Comparison of ENCODE assay signal across 7 cellular contexts in genomic region chr20:37901667-37902503, GRCh38. TPM values are rescaled to one million over a fixed set of nuclear protein-coding genes. Genes with fewer than 3 reads are reported as not detected.
DNase-seq lines count a peak whose midpoint lies in the region; ATAC-seq and TF ChIP-seq lines count a peak whose summit lies in the region.

No MANE protein-coding gene starts in this region.

- peaks cover 5% of the 10 kb centered on the region; the same call in 1 of the 2 replicates for H3K4me1 ChIP-seq in Panc1 (ENCODE audit: control insufficient read depth, insufficient read depth, low read length)
- no peaks in the 10 kb centered on the region for H3K4me1 ChIP-seq in mucosa of descending colon (ENCODE audit: low read depth)

- peak; percentile 49 for DNase-seq in EL
- peak; percentile 55 for DNase-seq in HT1080 (ENCODE audit: low read depth)
- peak; percentile 63 for DNase-seq in Panc1 (ENCODE audit: low read depth, low spot score)
- DNase-seq in epithelial cell of prostate (ENCODE audit: low read depth, low spot score), result peak; percentile 29
- peak in 1 of 3 donors; percentile 66 for DNase-seq in mucosa of descending colon

- POLR2A ChIA-PET in Panc1 (lab: Charles Lee), result interaction anchor here (0.6 kb wide), 1 partner anchor 76 kb away, joined by 7 read pairs; no protein-coding TSS in a partner anchor

- peak; percentile 79 for ATAC-seq in Panc1
- ATAC-seq in mucosa of descending colon, result peak; percentile 73
- ATAC-seq in GM21619 (IDR thresholded peaks at IDR 0.05; ENCODE audit: unreplicated experiment), result no peak
- ATAC-seq in GM21723 (IDR thresholded peaks at IDR 0.05; ENCODE audit: unreplicated experiment), result no peak

- H3K36me3 ChIP-seq in Panc1 (ENCODE audit: control insufficient read depth, insufficient read depth, low read length) (no peaks in the 10 kb centered on the region), mucosa of descending colon (ENCODE audit: low read depth) (no peaks in the 10 kb centered on the region)

- CTCF ChIA-PET in Panc1 (lab: Charles Lee), result interaction anchor here (0.5 kb wide), 2 partner anchors 11 to 91 kb away, joined by 3 read pairs; no protein-coding TSS in a partner anchor

- intact Hi-C loops in Panc1 (cut with micrococcal nuclease; ENCODE audit: unreplicated experiment) (loop anchor here (5.0 kb wide), 1 partner anchor 90 kb away; no protein-coding TSS in a partner anchor), mucosa of descending colon (cut with DNase I, micrococcal nuclease) (no loop called here)

- BruUV-seq in Panc1 (replicated peaks; lab: Mats Ljungman, UMichigan), result no TSS peak

- H3K4me3 ChIP-seq in Panc1 (ENCODE audit: low read depth in 2 of 2, low read length in 2 of 2) (peak overlapping the region; percentile 47 to 60), mucosa of descending colon (no peak overlapping the region)

- H3K9me3 ChIP-seq in Panc1 (ENCODE audit: control insufficient read depth, insufficient read depth, low read depth, low read length) (no peaks in the 10 kb centered on the region), mucosa of descending colon (no peaks in the 10 kb centered on the region)

- in situ Hi-C loops in Panc1 (cut with HindIII; ENCODE audit: low pct_unique_long_range_greater_than_20kb, low sequenced_read_pairs), result no loop called here

- TF ChIP-seq CTCF in Panc1 (IDR thresholded peaks at IDR 0.05) (peak; percentile 78), mucosa of descending colon (IDR thresholded peaks at IDR 0.05) (no peak)

- H3K27me3 ChIP-seq in Panc1 (ENCODE audit: control insufficient read depth, insufficient read depth, low read length), result no peaks in the 10 kb centered on the region

- H3K27ac ChIP-seq in Panc1 (ENCODE audit: low read length) (no peak overlapping the region), epithelial cell of prostate (no peak overlapping the region)

RNA-seq across cellular contexts. Expression of gene VSTM2L, which starts 1.0 kb away (rescaled TPM):
- total RNA-seq in HT1080 (2014; rRNA removed; shearing (Covaris generic)), result 0.27 TPM in 2 replicates
- polyA plus RNA-seq in HT1080 (2015; cell fraction: cytosol; rRNA removed), result 0.93 and 2.3 TPM in 2 replicates
- 0.41 and 1.1 TPM in 2 replicates for polyA plus RNA-seq in HT1080 (2015; cell fraction: nucleus; rRNA removed)
- total RNA-seq in Panc1 (2021; ENCODE audit: unreplicated experiment) (16.0 TPM), mucosa of descending colon (1 to 10 TPM in 2 of 3 donors, under 1 TPM in 1; 0.81 to 2.6 (median 2.6) TPM)
- polyA plus RNA-seq in Panc1 (2012; ENCODE audit: insufficient read length), result 25.3 TPM

Comparison
In these comparisons a context has a peak if more than half of its experiments do, and no peak if none do; other contexts are left out.
1. ATAC-seq: peak in Panc1 (single experiment) and mucosa of descending colon (single experiment); none in GM21619 (single experiment) and GM21723 (single experiment).